14 cellular contexts compared by ENCODE assay signal in the genomic region with DNA sequence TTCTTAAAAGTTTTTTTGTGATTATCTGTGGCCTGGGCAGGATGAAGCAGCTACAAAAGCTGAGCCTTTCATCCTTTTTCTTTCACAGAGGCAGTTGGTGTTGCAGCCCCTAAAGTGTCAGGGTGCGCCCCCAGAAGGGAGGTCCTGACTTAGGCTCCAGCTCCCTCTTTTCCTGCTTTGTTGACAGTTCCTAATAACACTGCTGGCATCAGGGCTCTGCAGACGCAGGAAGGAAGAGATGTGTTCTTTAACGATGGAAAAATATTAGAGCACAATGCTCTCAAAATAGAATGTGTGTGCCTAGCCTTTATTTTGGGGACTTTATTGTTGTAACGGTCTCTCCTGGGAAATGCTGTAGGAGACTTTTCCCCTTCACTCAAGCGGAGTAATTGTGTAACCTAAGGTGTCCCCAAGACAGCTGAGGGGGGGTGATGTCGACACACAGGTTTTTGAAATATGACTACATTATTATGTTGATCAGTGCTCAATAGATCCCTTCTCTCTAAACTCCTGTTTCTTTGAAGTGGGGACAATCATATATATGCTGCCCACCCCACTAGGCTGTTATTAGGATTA.
DNase-seq lines count a peak whose midpoint lies in the region; TF ChIP-seq lines count a peak whose summit lies in the region.
"Had no signal": no experiment of that assay in that cellular context is flagged by ENCODE, and none has a peak within 500 bp of the region (broad histone marks: within the 10 kb centered on the region; RNA-seq: fewer than 3 reads in every experiment).

No MANE protein-coding gene starts in this region.

- H4K20me1 ChIP-seq in hepatocyte (ENCODE audit: insufficient read depth, poor library complexity, severe bottlenecking) = no peaks in the 10 kb centered on the region

- no peak overlapping the region for H3K27ac ChIP-seq in endodermal cell (ENCODE audit: low read depth, low read length)
- no peak overlapping the region for H3K27ac ChIP-seq in hepatocyte
- H3K27ac ChIP-seq: PC-9 had no signal

- no peaks in the 10 kb centered on the region for H3K27me3 Mint-ChIP-seq in endodermal cell (ENCODE audit: insufficient read depth)
- peaks cover 13% of the 10 kb centered on the region for H3K27me3 Mint-ChIP-seq in nephron (ENCODE audit: low read depth)
- H3K27me3 Mint-ChIP-seq: B cell had no signal

- H3K36me3 Mint-ChIP-seq in endodermal cell (ENCODE audit: low read depth) (no peaks in the 10 kb centered on the region), nephron (ENCODE audit: low read depth) (peaks cover 11% of the 10 kb centered on the region)

- H3K27ac Mint-ChIP-seq in endodermal cell (no peak overlapping the region), nephron (peak overlapping the region; percentile 48 to 80 (median 68))
- H3K27ac Mint-ChIP-seq: B cell; CD8-positive, alpha-beta T cell had no signal

- H3K9me3 Mint-ChIP-seq in endodermal cell (no peaks in the 10 kb centered on the region), nephron (no peaks in the 10 kb centered on the region)
- H3K9me3 Mint-ChIP-seq: CD8-positive, alpha-beta T cell had no signal

- DNase-seq in HAP-1 (ENCODE audit: low spot score in 2 of 2) (peak; percentile 68 to 86), NCI-H69 (lab: John Stamatoyannopoulos, UW) (peak; percentile 30), endodermal cell (peak; percentile 62), hepatocyte (ENCODE audit: low spot score) (no peak), posterior vena cava (ENCODE audit: low spot score) (no peak), NCI-H187 (lab: John Stamatoyannopoulos, UW) (no peak)
- DNase-seq: CD8-positive, alpha-beta T cell; GOT3; NCI-H1436; NCI-H2081; PC-9; SK-N-SH had no signal

- H2AFZ ChIP-seq in hepatocyte = no peak overlapping the region
- H2AFZ ChIP-seq: PC-9 had no signal

- H3K4me1 ChIP-seq in HAP-1 (peaks cover 51% of the 10 kb centered on the region), endodermal cell (ENCODE audit: control insufficient read depth, insufficient read depth, low read length) (peaks cover 22% of the 10 kb centered on the region), hepatocyte (ENCODE audit: insufficient read depth) (no peaks in the 10 kb centered on the region)

- no peaks in the 10 kb centered on the region for H3K79me2 ChIP-seq in hepatocyte

- no peaks in the 10 kb centered on the region; the same call in 1 of the 2 replicates for H3K9me3 ChIP-seq in HAP-1
- no peaks in the 10 kb centered on the region for H3K9me3 ChIP-seq in endodermal cell (ENCODE audit: control insufficient read depth, low read length)
- no peaks in the 10 kb centered on the region for H3K9me3 ChIP-seq in hepatocyte (ENCODE audit: low read depth)
- H3K9me3 ChIP-seq: SK-N-SH had no signal

- H3K36me3 ChIP-seq in HAP-1 (replicated peaks) (no peaks in the 10 kb centered on the region), endodermal cell (ENCODE audit: control insufficient read depth, insufficient read depth, low read length) (no peaks in the 10 kb centered on the region), hepatocyte (replicated peaks; ENCODE audit: insufficient read depth, low read depth) (no peaks in the 10 kb centered on the region)

- in situ Hi-C loops in HAP-1 (cut with MboI; ENCODE audit: low sequenced_read_pairs) = no loop called here

- H3K4me3 Mint-ChIP-seq in endodermal cell (no peak overlapping the region), nephron (peak overlapping the region in 1 of 3 experiments; percentile 23)
- H3K4me3 Mint-ChIP-seq: B cell; CD8-positive, alpha-beta T cell had no signal

- intact Hi-C loops in posterior vena cava (cut with DNase I) = no loop called here

- H3K9ac ChIP-seq in endodermal cell (ENCODE audit: extremely low read depth, low read length, poor library complexity, severe bottlenecking) = no peak overlapping the region
- H3K9ac ChIP-seq: SK-N-SH had no signal

- H3K4me2 ChIP-seq in hepatocyte = no peak overlapping the region
- H3K4me2 ChIP-seq: PC-9, SK-N-SH had no signal

- no peak overlapping the region for H3K4me3 ChIP-seq in HAP-1
- H3K4me3 ChIP-seq in endodermal cell (ENCODE audit: low read length) = no peak overlapping the region
- no peak overlapping the region for H3K4me3 ChIP-seq in hepatocyte
- H3K4me3 ChIP-seq: PC-9 had no signal

- no peaks in the 10 kb centered on the region for H3K9me2 ChIP-seq in hepatocyte (replicated peaks; ENCODE audit: insufficient read depth)
- H3K9me2 ChIP-seq: SK-N-SH had no signal

- 66 to 90% methylated on average over 3 to 5 of the region's 6 CpGs for WGBS in endodermal cell (ENCODE audit: insufficient coverage in 1 of 2, insufficient read length in 1 of 2), 2 experiments
- 70% methylated on average over 6 of the region's 6 CpGs for WGBS in hepatocyte (ENCODE audit: low lambda C conversion rate, missing lambda C conversion rate)

- TF ChIP-seq CTCF in endodermal cell (conservative IDR thresholded peaks at IDR 0.05) (no peak), nephron (IDR thresholded peaks at IDR 0.05; ENCODE audit: unreplicated experiment in 3 of 3) (no peak), hepatocyte (IDR thresholded peaks at IDR 0.05; ENCODE audit: poor library complexity) (no peak)

- H3K4me1 Mint-ChIP-seq in endodermal cell (peaks cover 78% of the 10 kb centered on the region), nephron (peaks cover 71% of the 10 kb centered on the region)
- H3K4me1 Mint-ChIP-seq: B cell had no signal

- no peaks in the 10 kb centered on the region for H3K27me3 ChIP-seq in HAP-1 (ENCODE audit: low read depth)
- H3K27me3 ChIP-seq in endodermal cell (ENCODE audit: control insufficient read depth, insufficient read depth, low read length, poor library complexity, severe bottlenecking) = no peaks in the 10 kb centered on the region
- no peaks in the 10 kb centered on the region for H3K27me3 ChIP-seq in hepatocyte

Comparison
In these comparisons a context has a peak if more than half of its experiments do, and no peak if none do; other contexts are left out.
1. DNase-seq: peak in HAP-1 (2 of 2), NCI-H69 (single experiment) and endodermal cell (single experiment); none in hepatocyte (single experiment), posterior vena cava (single experiment) and NCI-H187 (0 of 2).